2 cellular contexts compared by ENCODE assay signal in the genomic region with DNA sequence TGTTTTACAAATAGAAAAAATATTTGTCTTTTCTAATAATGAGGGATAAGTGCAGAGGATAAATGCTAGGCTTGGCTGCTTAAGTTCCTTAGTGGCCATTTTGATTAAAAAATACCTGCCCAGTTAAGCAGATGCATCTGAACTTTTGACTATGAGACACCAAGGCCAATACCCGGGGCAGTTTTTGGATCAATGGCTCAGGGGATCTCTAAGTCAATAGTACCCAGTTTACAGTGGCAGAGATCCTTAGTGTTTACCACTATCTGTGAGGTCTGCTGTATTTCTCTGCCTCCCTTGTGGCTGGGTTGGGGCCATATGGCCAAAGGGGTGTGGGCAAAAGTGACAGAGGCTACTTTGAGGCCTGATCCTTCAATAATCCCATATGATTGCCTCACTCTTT.
A peak's percentile ranks its signal among the peaks of the same experiment; 100 is the strongest.
TF ChIP-seq lines count a peak whose summit lies in the region.

No MANE protein-coding gene starts in this region.

TF ChIP-seq in liver, 16 proteins besides CTCF, POLR2A, EP300 and RAD21 (continued from another document):
- TF ChIP-seq JUND (IDR thresholded peaks at IDR 0.05) (no peak), HNF4A (conservative IDR thresholded peaks at IDR 0.05) (peak; percentile 8 to 58), YY1 (IDR thresholded peaks at IDR 0.05) (no peak), RXRA (IDR thresholded peaks at IDR 0.05) (no peak), HNF4G (IDR thresholded peaks at IDR 0.05) (no peak), NR2F2 (IDR thresholded peaks at IDR 0.05) (no peak), FOXA2 (IDR thresholded peaks at IDR 0.05) (peak; percentile 37), FOXA1 (IDR thresholded peaks at IDR 0.05) (no peak), SP1 (IDR thresholded peaks at IDR 0.05) (no peak), TAF1 (conservative IDR thresholded peaks at IDR 0.05) (no peak)
- TF ChIP-seq, protein P1, sequence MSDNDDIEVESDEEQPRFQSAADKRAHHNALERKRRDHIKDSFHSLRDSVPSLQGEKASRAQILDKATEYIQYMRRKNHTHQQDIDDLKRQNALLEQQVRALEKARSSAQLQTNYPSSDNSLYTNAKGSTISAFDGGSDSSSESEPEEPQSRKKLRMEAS (IDR thresholded peaks at IDR 0.05): no peak
- TF ChIP-seq, protein P2, sequence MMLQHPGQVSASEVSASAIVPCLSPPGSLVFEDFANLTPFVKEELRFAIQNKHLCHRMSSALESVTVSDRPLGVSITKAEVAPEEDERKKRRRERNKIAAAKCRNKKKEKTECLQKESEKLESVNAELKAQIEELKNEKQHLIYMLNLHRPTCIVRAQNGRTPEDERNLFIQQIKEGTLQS (IDR thresholded peaks at IDR 0.05): no peak
- TF ChIP-seq, protein P3, sequence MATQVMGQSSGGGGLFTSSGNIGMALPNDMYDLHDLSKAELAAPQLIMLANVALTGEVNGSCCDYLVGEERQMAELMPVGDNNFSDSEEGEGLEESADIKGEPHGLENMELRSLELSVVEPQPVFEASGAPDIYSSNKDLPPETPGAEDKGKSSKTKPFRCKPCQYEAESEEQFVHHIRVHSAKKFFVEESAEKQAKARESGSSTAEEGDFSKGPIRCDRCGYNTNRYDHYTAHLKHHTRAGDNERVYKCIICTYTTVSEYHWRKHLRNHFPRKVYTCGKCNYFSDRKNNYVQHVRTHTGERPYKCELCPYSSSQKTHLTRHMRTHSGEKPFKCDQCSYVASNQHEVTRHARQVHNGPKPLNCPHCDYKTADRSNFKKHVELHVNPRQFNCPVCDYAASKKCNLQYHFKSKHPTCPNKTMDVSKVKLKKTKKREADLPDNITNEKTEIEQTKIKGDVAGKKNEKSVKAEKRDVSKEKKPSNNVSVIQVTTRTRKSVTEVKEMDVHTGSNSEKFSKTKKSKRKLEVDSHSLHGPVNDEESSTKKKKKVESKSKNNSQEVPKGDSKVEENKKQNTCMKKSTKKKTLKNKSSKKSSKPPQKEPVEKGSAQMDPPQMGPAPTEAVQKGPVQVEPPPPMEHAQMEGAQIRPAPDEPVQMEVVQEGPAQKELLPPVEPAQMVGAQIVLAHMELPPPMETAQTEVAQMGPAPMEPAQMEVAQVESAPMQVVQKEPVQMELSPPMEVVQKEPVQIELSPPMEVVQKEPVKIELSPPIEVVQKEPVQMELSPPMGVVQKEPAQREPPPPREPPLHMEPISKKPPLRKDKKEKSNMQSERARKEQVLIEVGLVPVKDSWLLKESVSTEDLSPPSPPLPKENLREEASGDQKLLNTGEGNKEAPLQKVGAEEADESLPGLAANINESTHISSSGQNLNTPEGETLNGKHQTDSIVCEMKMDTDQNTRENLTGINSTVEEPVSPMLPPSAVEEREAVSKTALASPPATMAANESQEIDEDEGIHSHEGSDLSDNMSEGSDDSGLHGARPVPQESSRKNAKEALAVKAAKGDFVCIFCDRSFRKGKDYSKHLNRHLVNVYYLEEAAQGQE (IDR thresholded peaks at IDR 0.05): no peak
TF ChIP-seq in liver: peak in this region for 2.

TF ChIP-seq in HepG2, 621 proteins besides CTCF, POLR2A, EP300 and RAD21 (continued from another document):
- TF ChIP-seq, protein P4, sequence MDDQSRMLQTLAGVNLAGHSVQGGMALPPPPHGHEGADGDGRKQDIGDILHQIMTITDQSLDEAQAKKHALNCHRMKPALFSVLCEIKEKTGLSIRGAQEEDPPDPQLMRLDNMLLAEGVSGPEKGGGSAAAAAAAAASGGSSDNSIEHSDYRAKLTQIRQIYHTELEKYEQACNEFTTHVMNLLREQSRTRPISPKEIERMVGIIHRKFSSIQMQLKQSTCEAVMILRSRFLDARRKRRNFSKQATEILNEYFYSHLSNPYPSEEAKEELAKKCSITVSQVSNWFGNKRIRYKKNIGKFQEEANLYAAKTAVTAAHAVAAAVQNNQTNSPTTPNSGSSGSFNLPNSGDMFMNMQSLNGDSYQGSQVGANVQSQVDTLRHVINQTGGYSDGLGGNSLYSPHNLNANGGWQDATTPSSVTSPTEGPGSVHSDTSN (CRISPR knock-in tag; IDR thresholded peaks at IDR 0.05; ENCODE audit: borderline replicate concordance): no peak
- TF ChIP-seq, protein P5, sequence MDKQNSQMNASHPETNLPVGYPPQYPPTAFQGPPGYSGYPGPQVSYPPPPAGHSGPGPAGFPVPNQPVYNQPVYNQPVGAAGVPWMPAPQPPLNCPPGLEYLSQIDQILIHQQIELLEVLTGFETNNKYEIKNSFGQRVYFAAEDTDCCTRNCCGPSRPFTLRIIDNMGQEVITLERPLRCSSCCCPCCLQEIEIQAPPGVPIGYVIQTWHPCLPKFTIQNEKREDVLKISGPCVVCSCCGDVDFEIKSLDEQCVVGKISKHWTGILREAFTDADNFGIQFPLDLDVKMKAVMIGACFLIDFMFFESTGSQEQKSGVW (CRISPR knock-in tag; IDR thresholded peaks at IDR 0.05; ENCODE audit: borderline replicate concordance): no peak
- no peak for TF ChIP-seq PRMT3 (CRISPR knock-in tag; IDR thresholded peaks at IDR 0.05; ENCODE audit: borderline replicate concordance, low read depth)
- TF ChIP-seq, protein P6, sequence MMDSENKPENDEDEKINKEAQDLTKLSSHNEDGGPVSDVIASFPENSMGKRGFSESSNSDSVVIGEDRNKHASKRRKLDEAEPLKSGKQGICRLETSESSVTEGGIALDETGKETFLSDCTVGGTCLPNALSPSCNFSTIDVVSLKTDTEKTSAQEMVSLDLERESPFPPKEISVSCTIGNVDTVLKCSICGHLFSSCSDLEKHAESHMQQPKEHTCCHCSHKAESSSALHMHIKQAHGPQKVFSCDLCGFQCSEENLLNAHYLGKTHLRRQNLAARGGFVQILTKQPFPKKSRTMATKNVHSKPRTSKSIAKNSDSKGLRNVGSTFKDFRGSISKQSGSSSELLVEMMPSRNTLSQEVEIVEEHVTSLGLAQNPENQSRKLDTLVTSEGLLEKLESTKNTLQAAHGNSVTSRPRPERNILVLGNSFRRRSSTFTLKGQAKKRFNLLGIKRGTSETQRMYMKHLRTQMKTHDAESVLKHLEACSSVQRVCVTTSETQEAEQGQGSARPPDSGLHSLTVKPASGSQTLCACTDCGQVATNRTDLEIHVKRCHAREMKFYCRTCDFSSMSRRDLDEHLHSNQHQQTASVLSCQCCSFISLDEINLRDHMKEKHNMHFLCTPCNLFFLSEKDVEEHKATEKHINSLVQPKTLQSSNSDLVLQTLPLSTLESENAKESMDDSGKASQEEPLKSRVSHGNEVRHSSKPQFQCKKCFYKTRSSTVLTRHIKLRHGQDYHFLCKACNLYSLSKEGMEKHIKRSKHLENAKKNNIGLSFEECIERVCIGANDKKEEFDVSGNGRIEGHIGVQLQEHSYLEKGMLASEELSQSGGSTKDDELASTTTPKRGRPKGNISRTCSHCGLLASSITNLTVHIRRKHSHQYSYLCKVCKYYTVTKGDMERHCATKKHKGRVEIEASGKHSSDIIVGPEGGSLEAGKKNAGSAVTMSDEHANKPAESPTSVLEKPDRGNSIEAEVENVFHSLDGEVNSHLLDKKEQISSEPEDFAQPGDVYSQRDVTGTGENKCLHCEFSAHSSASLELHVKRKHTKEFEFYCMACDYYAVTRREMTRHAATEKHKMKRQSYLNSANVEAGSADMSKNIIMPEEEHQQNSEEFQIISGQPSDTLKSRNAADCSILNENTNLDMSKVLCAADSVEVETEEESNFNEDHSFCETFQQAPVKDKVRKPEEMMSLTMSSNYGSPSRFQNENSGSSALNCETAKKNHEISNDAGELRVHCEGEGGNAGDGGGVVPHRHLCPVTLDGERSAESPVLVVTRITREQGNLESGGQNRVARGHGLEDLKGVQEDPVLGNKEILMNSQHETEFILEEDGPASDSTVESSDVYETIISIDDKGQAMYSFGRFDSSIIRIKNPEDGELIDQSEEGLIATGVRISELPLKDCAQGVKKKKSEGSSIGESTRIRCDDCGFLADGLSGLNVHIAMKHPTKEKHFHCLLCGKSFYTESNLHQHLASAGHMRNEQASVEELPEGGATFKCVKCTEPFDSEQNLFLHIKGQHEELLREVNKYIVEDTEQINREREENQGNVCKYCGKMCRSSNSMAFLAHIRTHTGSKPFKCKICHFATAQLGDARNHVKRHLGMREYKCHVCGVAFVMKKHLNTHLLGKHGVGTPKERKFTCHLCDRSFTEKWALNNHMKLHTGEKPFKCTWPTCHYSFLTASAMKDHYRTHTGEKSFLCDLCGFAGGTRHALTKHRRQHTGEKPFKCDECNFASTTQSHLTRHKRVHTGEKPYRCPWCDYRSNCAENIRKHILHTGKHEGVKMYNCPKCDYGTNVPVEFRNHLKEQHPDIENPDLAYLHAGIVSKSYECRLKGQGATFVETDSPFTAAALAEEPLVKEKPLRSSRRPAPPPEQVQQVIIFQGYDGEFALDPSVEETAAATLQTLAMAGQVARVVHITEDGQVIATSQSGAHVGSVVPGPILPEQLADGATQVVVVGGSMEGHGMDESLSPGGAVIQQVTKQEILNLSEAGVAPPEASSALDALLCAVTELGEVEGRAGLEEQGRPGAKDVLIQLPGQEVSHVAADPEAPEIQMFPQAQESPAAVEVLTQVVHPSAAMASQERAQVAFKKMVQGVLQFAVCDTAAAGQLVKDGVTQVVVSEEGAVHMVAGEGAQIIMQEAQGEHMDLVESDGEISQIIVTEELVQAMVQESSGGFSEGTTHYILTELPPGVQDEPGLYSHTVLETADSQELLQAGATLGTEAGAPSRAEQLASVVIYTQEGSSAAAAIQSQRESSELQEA (CRISPR knock-in tag; IDR thresholded peaks at IDR 0.05; ENCODE audit: not compliant biosample characterization): no peak
- no peak for TF ChIP-seq KLF12 (CRISPR knock-in tag; IDR thresholded peaks at IDR 0.05; ENCODE audit: borderline replicate concordance)
- no peak for TF ChIP-seq ZNF777 (CRISPR knock-in tag; IDR thresholded peaks at IDR 0.05)
- no peak for TF ChIP-seq HNRNPLL (IDR thresholded peaks at IDR 0.05; ENCODE audit: low read depth, low read length, poor library complexity, severe bottlenecking)
- TF ChIP-seq ZNF331 (CRISPR knock-in tag; IDR thresholded peaks at IDR 0.05): no peak
- TF ChIP-seq ZNF260 (CRISPR knock-in tag; IDR thresholded peaks at IDR 0.05; ENCODE audit: borderline replicate concordance, low read depth): no peak
- TF ChIP-seq YEATS4 (CRISPR knock-in tag; IDR thresholded peaks at IDR 0.05; ENCODE audit: borderline replicate concordance): no peak
- TF ChIP-seq HES4 (CRISPR knock-in tag; IDR thresholded peaks at IDR 0.05; ENCODE audit: borderline replicate concordance): no peak
- TF ChIP-seq NR1H2 (CRISPR knock-in tag; IDR thresholded peaks at IDR 0.05; ENCODE audit: borderline replicate concordance, low read depth): no peak
- TF ChIP-seq, protein P7, sequence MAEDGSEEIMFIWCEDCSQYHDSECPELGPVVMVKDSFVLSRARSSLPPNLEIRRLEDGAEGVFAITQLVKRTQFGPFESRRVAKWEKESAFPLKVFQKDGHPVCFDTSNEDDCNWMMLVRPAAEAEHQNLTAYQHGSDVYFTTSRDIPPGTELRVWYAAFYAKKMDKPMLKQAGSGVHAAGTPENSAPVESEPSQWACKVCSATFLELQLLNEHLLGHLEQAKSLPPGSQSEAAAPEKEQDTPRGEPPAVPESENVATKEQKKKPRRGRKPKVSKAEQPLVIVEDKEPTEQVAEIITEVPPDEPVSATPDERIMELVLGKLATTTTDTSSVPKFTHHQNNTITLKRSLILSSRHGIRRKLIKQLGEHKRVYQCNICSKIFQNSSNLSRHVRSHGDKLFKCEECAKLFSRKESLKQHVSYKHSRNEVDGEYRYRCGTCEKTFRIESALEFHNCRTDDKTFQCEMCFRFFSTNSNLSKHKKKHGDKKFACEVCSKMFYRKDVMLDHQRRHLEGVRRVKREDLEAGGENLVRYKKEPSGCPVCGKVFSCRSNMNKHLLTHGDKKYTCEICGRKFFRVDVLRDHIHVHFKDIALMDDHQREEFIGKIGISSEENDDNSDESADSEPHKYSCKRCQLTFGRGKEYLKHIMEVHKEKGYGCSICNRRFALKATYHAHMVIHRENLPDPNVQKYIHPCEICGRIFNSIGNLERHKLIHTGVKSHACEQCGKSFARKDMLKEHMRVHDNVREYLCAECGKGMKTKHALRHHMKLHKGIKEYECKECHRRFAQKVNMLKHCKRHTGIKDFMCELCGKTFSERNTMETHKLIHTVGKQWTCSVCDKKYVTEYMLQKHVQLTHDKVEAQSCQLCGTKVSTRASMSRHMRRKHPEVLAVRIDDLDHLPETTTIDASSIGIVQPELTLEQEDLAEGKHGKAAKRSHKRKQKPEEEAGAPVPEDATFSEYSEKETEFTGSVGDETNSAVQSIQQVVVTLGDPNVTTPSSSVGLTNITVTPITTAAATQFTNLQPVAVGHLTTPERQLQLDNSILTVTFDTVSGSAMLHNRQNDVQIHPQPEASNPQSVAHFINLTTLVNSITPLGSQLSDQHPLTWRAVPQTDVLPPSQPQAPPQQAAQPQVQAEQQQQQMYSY (CRISPR knock-in tag; IDR thresholded peaks at IDR 0.05): no peak
- no peak for TF ChIP-seq SMYD3 (CRISPR knock-in tag; IDR thresholded peaks at IDR 0.05)
- TF ChIP-seq ZBTB3 (CRISPR knock-in tag; IDR thresholded peaks at IDR 0.05; ENCODE audit: borderline replicate concordance, low read depth): no peak
